8 cellular contexts compared by ENCODE assay signal in genomic region chr3:111717601-111718000, GRCh38. TPM values are rescaled to one million over a fixed set of nuclear protein-coding genes. Genes with fewer than 3 reads are reported as not detected.
A peak's percentile ranks its signal among the peaks of the same experiment; 100 is the strongest.
DNase-seq lines count a peak whose midpoint lies in the region; ATAC-seq and TF ChIP-seq lines count a peak whose summit lies in the region.

No MANE protein-coding gene starts in this region.

- H3K4me1 ChIP-seq in NT2/D1 (ENCODE audit: insufficient read depth, insufficient read length): no peaks in the 10 kb centered on the region
- peaks cover 0 to 5% of the 10 kb centered on the region in 2 donors for H3K4me1 ChIP-seq in naive thymus-derived CD4-positive, alpha-beta T cell (ENCODE audit: control insufficient read depth in 2 of 2, insufficient read depth in 2 of 2, low read length in 2 of 2)

- no peaks in the 10 kb centered on the region for H3K36me3 ChIP-seq in NT2/D1 (ENCODE audit: insufficient read depth, insufficient read length, low read length)
- H3K36me3 ChIP-seq in naive thymus-derived CD4-positive, alpha-beta T cell (ENCODE audit: control insufficient read depth in 2 of 3, insufficient read depth in 3 of 3, low read length in 3 of 3): peaks cover 0 to 32% (median 3%) of the 10 kb centered on the region in 3 experiments

- H3K9me3 ChIP-seq in NT2/D1 (ENCODE audit: insufficient read depth, low read length): no peaks in the 10 kb centered on the region
- no peaks in the 10 kb centered on the region for H3K9me3 ChIP-seq in naive thymus-derived CD4-positive, alpha-beta T cell (ENCODE audit: control insufficient read depth in 2 of 3, low read length in 3 of 3)

- CTCF ChIA-PET in naive thymus-derived CD4-positive, alpha-beta T cell (lab: Charles Lee): interaction anchor here (0.6 to 7.2 kb wide), 20 partner anchors 10 to 309 kb away, joined by 3 to 111 read pairs (median 4); partner anchors contain the start of gene ABHD10

- no peaks in the 10 kb centered on the region for H3K9me3 Mint-ChIP-seq in naive thymus-derived CD4-positive, alpha-beta T cell
- H3K9me3 Mint-ChIP-seq in stimulated activated naive B cell treated with anti-CD40 and anti-IgM and Interleukin-4, amounts not matched to agents 10 μg/mL and 1 μg/mL and 100 μg/mL, for 72 hours: no peaks in the 10 kb centered on the region

- peaks cover 0 to 39% (median 23%) of the 10 kb centered on the region in 5 donors for H3K36me3 Mint-ChIP-seq in naive thymus-derived CD4-positive, alpha-beta T cell
- H3K36me3 Mint-ChIP-seq in stimulated activated naive B cell treated with anti-CD40 and anti-IgM and Interleukin-4, amounts not matched to agents 10 μg/mL and 1 μg/mL and 100 μg/mL, for 72 hours: peaks cover 7 to 28% of the 10 kb centered on the region in 2 donors

- H3K4me1 Mint-ChIP-seq in naive thymus-derived CD4-positive, alpha-beta T cell: peaks cover 0 to 6% (median 6%) of the 10 kb centered on the region in 7 donors
- H3K4me1 Mint-ChIP-seq in stimulated activated naive B cell treated with anti-CD40 and anti-IgM and Interleukin-4, amounts not matched to agents 10 μg/mL and 1 μg/mL and 100 μg/mL, for 72 hours: peaks cover 0 to 2% of the 10 kb centered on the region in 2 donors

- intact Hi-C loops in naive thymus-derived CD4-positive, alpha-beta T cell (cut with micrococcal nuclease): loop anchor here (1.0 to 5.0 kb wide), 6 partner anchors 48 to 326 kb away; no protein-coding TSS in a partner anchor

- DNase-seq in DMS53 treated with DMSO at 0.1 percent for 48 hours (lab: John Stamatoyannopoulos, UW; ENCODE audit: unreplicated experiment) (peak; percentile 70), HuH-7 (ENCODE audit: low spot score) (peak; percentile 66), NT2/D1 (ENCODE audit: low read depth, low spot score) (peak; percentile 78), epithelial cell of proximal tubule (ENCODE audit: low read depth) (no peak)
- DNase-seq in activated CD8-positive, alpha-beta memory T cell treated with anti-CD3 and anti-CD28 coated beads, Interleukin-2, amount 50 U/mL, for 4 hours: peak; percentile 55
- peak; percentile 27 to 69 (median 60) for DNase-seq in naive thymus-derived CD4-positive, alpha-beta T cell
- DNase-seq in stimulated activated naive B cell treated with anti-CD40 and anti-IgM and Interleukin-4, amounts not matched to agents 10 μg/mL and 1 μg/mL and 100 μg/mL, for 72 hours: peak; percentile 31

- no peak overlapping the region for H3K4me3 Mint-ChIP-seq in naive thymus-derived CD4-positive, alpha-beta T cell
- H3K4me3 Mint-ChIP-seq in stimulated activated naive B cell treated with anti-CD40 and anti-IgM and Interleukin-4, amounts not matched to agents 10 μg/mL and 1 μg/mL and 100 μg/mL, for 72 hours: no peak overlapping the region

- peak; percentile 95 for ATAC-seq in GM21528 (IDR thresholded peaks at IDR 0.05; ENCODE audit: low FRiP score, unreplicated experiment)
- peak; percentile 95 for ATAC-seq in naive thymus-derived CD4-positive, alpha-beta T cell
- peak; percentile 96 for ATAC-seq in stimulated activated naive B cell treated with anti-CD40 and anti-IgM and Interleukin-4, amounts not matched to agents 10 μg/mL and 1 μg/mL and 100 μg/mL, for 72 hours (replicated peaks)

- peak; percentile 90 for TF ChIP-seq CTCF in epithelial cell of proximal tubule (conservative IDR thresholded peaks at IDR 0.05; ENCODE audit: low read depth, low read length)

- no peaks in the 10 kb centered on the region for H3K27me3 ChIP-seq in NT2/D1 (ENCODE audit: insufficient read depth, insufficient read length)
- H3K27me3 ChIP-seq in naive thymus-derived CD4-positive, alpha-beta T cell (ENCODE audit: control insufficient read depth in 2 of 2, insufficient read depth in 2 of 2, low read length in 2 of 2): no peaks in the 10 kb centered on the region

- H3K27me3 Mint-ChIP-seq in naive thymus-derived CD4-positive, alpha-beta T cell: no peaks in the 10 kb centered on the region
- H3K27me3 Mint-ChIP-seq in stimulated activated naive B cell treated with anti-CD40 and anti-IgM and Interleukin-4, amounts not matched to agents 10 μg/mL and 1 μg/mL and 100 μg/mL, for 72 hours: no peaks in the 10 kb centered on the region

- POLR2A ChIA-PET in naive thymus-derived CD4-positive, alpha-beta T cell (lab: Charles Lee): interaction anchor here (1.0 kb wide), 1 partner anchor 114 kb away, joined by 3 read pairs; no protein-coding TSS in a partner anchor

- no peak overlapping the region for H3K9ac ChIP-seq in NT2/D1 (ENCODE audit: insufficient read length, low read depth)

- H3K27ac ChIP-seq in naive thymus-derived CD4-positive, alpha-beta T cell (ENCODE audit: low read depth, low read length): no peak overlapping the region

- H3K4me3 ChIP-seq in NT2/D1 (ENCODE audit: insufficient read length, low read depth) (no peak overlapping the region), epithelial cell of proximal tubule (ENCODE audit: low read depth, low read length) (no peak overlapping the region)
- H3K4me3 ChIP-seq in naive thymus-derived CD4-positive, alpha-beta T cell (ENCODE audit: low read length): no peak overlapping the region

- peak overlapping the region in 5 of 9 donors; percentile 6 to 81 (median 76) for H3K27ac Mint-ChIP-seq in naive thymus-derived CD4-positive, alpha-beta T cell
- H3K27ac Mint-ChIP-seq in stimulated activated naive B cell treated with anti-CD40 and anti-IgM and Interleukin-4, amounts not matched to agents 10 μg/mL and 1 μg/mL and 100 μg/mL, for 72 hours: no peak overlapping the region

RNA-seq across cellular contexts. Expression of gene PLCXD2, which starts 43.1 kb away (rescaled TPM):
- total RNA-seq in epithelial cell of proximal tubule: 4.6 and 5.9 TPM in 2 replicates
- total RNA-seq in naive thymus-derived CD4-positive, alpha-beta T cell: 10 to 100 TPM in 3 of 5 experiments, 1 to 10 TPM in 2; 8.2 to 18.3 (median 12.3) TPM
- 1 to 10 TPM; 2.1 to 2.4 TPM for polyA plus RNA-seq in naive thymus-derived CD4-positive, alpha-beta T cell
